8 cellular contexts compared by ENCODE assay signal in the genomic region with DNA sequence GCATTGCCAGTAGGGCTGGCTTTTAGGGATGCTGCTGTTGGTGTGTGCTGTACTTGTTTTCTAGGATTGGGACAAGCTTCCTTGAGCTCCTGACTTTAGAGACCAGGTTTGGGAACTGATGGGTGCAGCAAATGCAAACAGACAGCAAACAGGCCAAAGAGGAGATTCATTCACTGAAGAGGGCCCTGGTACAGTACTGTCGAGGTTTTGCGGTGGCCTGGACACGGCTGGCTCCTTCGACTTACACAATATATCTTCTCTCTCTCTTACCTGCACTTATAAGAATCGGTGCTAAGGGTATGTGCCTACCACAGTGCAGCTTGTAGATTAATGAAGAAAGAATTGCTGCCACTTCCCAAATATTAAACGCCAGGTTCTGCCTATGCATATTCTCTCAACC. TPM values are rescaled to one million over a fixed set of nuclear protein-coding genes. Genes with fewer than 3 reads are reported as not detected.
A peak's percentile ranks its signal among the peaks of the same experiment; 100 is the strongest.
DNase-seq lines count a peak whose midpoint lies in the region; ATAC-seq, FAIRE-seq and TF ChIP-seq lines count a peak whose summit lies in the region.

No MANE protein-coding gene starts in this region.

- H3K27me3 ChIP-seq in astrocyte (ENCODE audit: insufficient read depth, low read length) (no peaks in the 10 kb centered on the region), HepG2 (ENCODE audit: control insufficient read depth in 1 of 2, insufficient read depth in 2 of 2, low read length in 2 of 2) (no peaks in the 10 kb centered on the region; a peak in 1 of 5 replicates), suprapubic skin (no peaks in the 10 kb centered on the region)

- in situ Hi-C loops in HepG2 (cut with HindIII; ENCODE audit: extremely low pct_ligation_motif_present, low pct_unique_long_range_greater_than_20kb), result no loop called here

- H3K4me2 ChIP-seq in astrocyte (ENCODE audit: low read length) (peak overlapping the region; percentile 92), HepG2 (ENCODE audit: low read depth, low read length) (peak overlapping the region; percentile 97)

- peaks cover 51% of the 10 kb centered on the region for H3K4me1 Mint-ChIP-seq in activated CD4-positive, alpha-beta T cell treated with anti-CD3 and anti-CD28 coated beads, Interleukin-2, amount 10 ng/mL, durations not matched to agents 24 days and 14 days
- H3K4me1 Mint-ChIP-seq in astrocyte (ENCODE audit: low read depth, unreplicated experiment), result peaks cover 24% of the 10 kb centered on the region

- TF ChIP-seq CTCF in astrocyte (IDR thresholded peaks at IDR 0.05; ENCODE audit: insufficient read depth, low read depth, low read length) (no peak), HepG2 (CRISPR knock-in tag; IDR thresholded peaks at IDR 0.05) (no peak), suprapubic skin (IDR thresholded peaks at IDR 0.05) (no peak)

- POLR2A ChIA-PET in HepG2 (lab: Yijun Ruan, JAX), result interaction anchor here (0.8 to 6.8 kb wide), 11 partner anchors 10 to 279 kb away, joined by 3 to 129 read pairs (median 12); no protein-coding TSS in a partner anchor

- intact Hi-C loops in activated CD4-positive, alpha-beta T cell treated with anti-CD3 and anti-CD28 coated beads, Interleukin-2, amount 10 ng/mL, durations not matched to agents 24 days and 14 days (cut with micrococcal nuclease), result loop anchor here (2.0 to 10.0 kb wide), 4 partner anchors 45 to 155 kb away; a partner anchor contains a TSS
- intact Hi-C loops in HepG2 (cut with micrococcal nuclease; ENCODE audit: unreplicated experiment), result loop anchor here (5.0 kb wide), 2 partner anchors 40 to 50 kb away; no protein-coding TSS in a partner anchor

- CTCF ChIA-PET in HepG2 (lab: Yijun Ruan, JAX; ENCODE audit: low intra/inter-chr PET ratio, low total read pairs), result no interaction called here

- H3K79me2 ChIP-seq in astrocyte (ENCODE audit: insufficient read depth, low read length) (no peaks in the 10 kb centered on the region), HepG2 (ENCODE audit: insufficient read depth, low read length) (peaks cover 11% of the 10 kb centered on the region)

- peak overlapping the region; percentile 94 for H2AFZ ChIP-seq in astrocyte (ENCODE audit: low read depth, low read length)
- no peak overlapping the region for H2AFZ ChIP-seq in HepG2 (ENCODE audit: low read length)

- DNase-seq in activated CD4-positive, alpha-beta T cell treated with anti-CD3 and anti-CD28 coated beads, Interleukin-2, amount 10 ng/mL, durations not matched to agents 24 days and 14 days, result no peak
- DNase-seq in activated CD4-positive, alpha-beta T cell treated with anti-CD3 and anti-CD28 coated beads for 48 hours, result no peak
- DNase-seq in astrocyte (ENCODE audit: low read depth), result no peak
- no peak for DNase-seq in HepG2 (ENCODE audit: low spot score)
- DNase-seq in suprapubic skin (ENCODE audit: low spot score in 2 of 2), result no peak
- DNase-seq in iPS-NIHi11 (ENCODE audit: low spot score), result no peak
- DNase-seq in DMS53 treated with DMSO at 0.1 percent for 48 hours (lab: John Stamatoyannopoulos, UW; ENCODE audit: unreplicated experiment), result no peak

- no peaks in the 10 kb centered on the region for H4K20me1 ChIP-seq in astrocyte (ENCODE audit: insufficient read depth, low read length)
- H4K20me1 ChIP-seq in HepG2 (ENCODE audit: insufficient read depth, low read length), result no peaks in the 10 kb centered on the region

- WGBS in HepG2 (ENCODE audit: low lambda C conversion rate), result 3% methylated on average over 6 of the region's 6 CpGs
- 49% methylated on average over 6 of the region's 6 CpGs for WGBS in suprapubic skin

- H3K27me3 Mint-ChIP-seq in activated CD4-positive, alpha-beta T cell treated with anti-CD3 and anti-CD28 coated beads, Interleukin-2, amount 10 ng/mL, durations not matched to agents 24 days and 14 days, result peaks cover 5% of the 10 kb centered on the region
- no peaks in the 10 kb centered on the region for H3K27me3 Mint-ChIP-seq in astrocyte (ENCODE audit: low read depth, unreplicated experiment)

- H3K36me3 Mint-ChIP-seq in activated CD4-positive, alpha-beta T cell treated with anti-CD3 and anti-CD28 coated beads, Interleukin-2, amount 10 ng/mL, durations not matched to agents 24 days and 14 days (ENCODE audit: low read depth), result peaks cover 10% of the 10 kb centered on the region
- H3K36me3 Mint-ChIP-seq in astrocyte (ENCODE audit: low read depth, unreplicated experiment), result no peaks in the 10 kb centered on the region

- FAIRE-seq in astrocyte (lab: Jason Lieb, UNC) (no peak), HepG2 (lab: Jason Lieb, UNC) (no peak)

- no peak for TF ChIP-seq POLR2A in HepG2 (IDR thresholded peaks at IDR 0.05; ENCODE audit: insufficient read depth in 1 of 2, low read depth in 2 of 2, low read length in 2 of 2)
- no peak for TF ChIP-seq POLR2A in suprapubic skin (IDR thresholded peaks at IDR 0.05)

- TF ChIP-seq EP300 in HepG2 (IDR thresholded peaks at IDR 0.05; ENCODE audit: low read depth in 2 of 2, low read length in 2 of 2) (no peak), HepG2 (CRISPR knock-in tag; IDR thresholded peaks at IDR 0.05; ENCODE audit: borderline replicate concordance) (no peak), suprapubic skin (IDR thresholded peaks at IDR 0.05) (no peak)

- H3K4me1 ChIP-seq in astrocyte (ENCODE audit: insufficient read depth, low read length), result peaks cover 4% of the 10 kb centered on the region
- peaks cover 79% of the 10 kb centered on the region for H3K4me1 ChIP-seq in HepG2 (ENCODE audit: insufficient read depth, low read length)
- peaks cover 27% of the 10 kb centered on the region for H3K4me1 ChIP-seq in suprapubic skin

- no peak for TF ChIP-seq RAD21 in HepG2 (CRISPR knock-in tag; IDR thresholded peaks at IDR 0.05)

- H3K27ac Mint-ChIP-seq in activated CD4-positive, alpha-beta T cell treated with anti-CD3 and anti-CD28 coated beads, Interleukin-2, amount 10 ng/mL, durations not matched to agents 24 days and 14 days, result peak overlapping the region; percentile 88
- peak overlapping the region; percentile 82 for H3K27ac Mint-ChIP-seq in astrocyte (ENCODE audit: unreplicated experiment)

- H3K9me3 ChIP-seq in astrocyte (ENCODE audit: insufficient read depth, low read depth, low read length) (no peaks in the 10 kb centered on the region), HepG2 (ENCODE audit: low read length) (no peaks in the 10 kb centered on the region), suprapubic skin (no peaks in the 10 kb centered on the region)

- H3K9me3 Mint-ChIP-seq in activated CD4-positive, alpha-beta T cell treated with anti-CD3 and anti-CD28 coated beads, Interleukin-2, amount 10 ng/mL, durations not matched to agents 24 days and 14 days, result no peaks in the 10 kb centered on the region
- no peaks in the 10 kb centered on the region for H3K9me3 Mint-ChIP-seq in astrocyte (ENCODE audit: unreplicated experiment)

- no peaks in the 10 kb centered on the region for H3K36me3 ChIP-seq in astrocyte (ENCODE audit: insufficient read depth, low read length)
- no peaks in the 10 kb centered on the region for H3K36me3 ChIP-seq in HepG2 (replicated peaks in 1 of 2; ENCODE audit: control insufficient read depth in 1 of 2, insufficient read depth in 2 of 2, low read length in 2 of 2)
- no peaks in the 10 kb centered on the region for H3K36me3 ChIP-seq in suprapubic skin

- H3K9ac ChIP-seq in astrocyte (ENCODE audit: low read length), result peak overlapping the region; percentile 89
- H3K9ac ChIP-seq in HepG2 (ENCODE audit: insufficient read depth, low read depth, low read length), result peak overlapping the region; percentile 98

- no peak; the same call in 2 of the 3 replicates for ATAC-seq in HepG2
- no peak for ATAC-seq in HG03196 (IDR thresholded peaks at IDR 0.05; ENCODE audit: unreplicated experiment)

- peak overlapping the region; percentile 89 for H3K4me3 Mint-ChIP-seq in activated CD4-positive, alpha-beta T cell treated with anti-CD3 and anti-CD28 coated beads, Interleukin-2, amount 10 ng/mL, durations not matched to agents 24 days and 14 days
- H3K4me3 Mint-ChIP-seq in astrocyte (ENCODE audit: unreplicated experiment), result peak overlapping the region; percentile 86

- no TSS peak for BruUV-seq in HepG2 (replicated peaks; lab: Mats Ljungman, UMichigan)

- H3K4me3 ChIP-seq in astrocyte (ENCODE audit: insufficient read depth, low read depth, low read length) (peak overlapping the region; percentile 81), HepG2 (replicated peaks in 1 of 3; ENCODE audit: insufficient read depth in 1 of 3, low read depth in 2 of 3, low read length in 3 of 3) (peak overlapping the region; percentile 75 to 94 (median 91)), suprapubic skin (peak overlapping the region; percentile 75)

- H3K27ac ChIP-seq in astrocyte (ENCODE audit: low read depth, low read length) (no peak overlapping the region), HepG2 (ENCODE audit: extremely low read length, insufficient read depth, low read length) (peak overlapping the region; percentile 82), suprapubic skin (peak overlapping the region; percentile 71)

TF ChIP-seq in HepG2, 621 proteins besides CTCF, POLR2A, EP300 and RAD21 (continues in another document):
- no peak for TF ChIP-seq ZNF207 (IDR thresholded peaks at IDR 0.05; ENCODE audit: borderline replicate concordance)

RNA-seq across cellular contexts. Expression of a gene that starts 44.6 kb away (rescaled TPM):
- 252 and 261 TPM in 2 replicates for total RNA-seq in activated CD4-positive, alpha-beta T cell treated with anti-CD3 and anti-CD28 coated beads, Interleukin-2, amount 10 ng/mL, durations not matched to agents 24 days and 14 days
- total RNA-seq in astrocyte, result 317 and 328 TPM in 2 replicates
- 210 and 280 TPM in 2 replicates for total RNA-seq in HepG2 (2016; rRNA removed; fragmentation: Illumina TruSeq; extraction: Trizol)
- 60.3 and 83.4 TPM in 2 replicates for total RNA-seq in HepG2 (2016; cell fraction: cytosol; rRNA removed; fragmentation: Illumina TruSeq; extraction: Trizol; ENCODE audit: low read depth)
- 183 and 291 TPM in 2 replicates for total RNA-seq in HepG2 (2016; cell fraction: insoluble cytoplasmic fraction; rRNA removed; fragmentation: Illumina TruSeq; extraction: Trizol)
- total RNA-seq in HepG2 (2016; cell fraction: membrane; rRNA removed; fragmentation: Illumina TruSeq; extraction: Trizol), result 133 and 176 TPM in 2 replicates
- 383 and 432 TPM in 2 replicates for total RNA-seq in HepG2 (2016; cell fraction: nucleus; rRNA removed; fragmentation: Illumina TruSeq; extraction: Trizol)
- polyA plus RNA-seq in HepG2 (2011; rRNA removed), result 627 and 705 TPM in 2 replicates
- 735 and 774 TPM in 2 replicates for polyA plus RNA-seq in HepG2 (2011; cell fraction: cytosol; rRNA removed)
- 313 and 327 TPM in 2 replicates for polyA plus RNA-seq in HepG2 (2011; cell fraction: nucleus; rRNA removed)
- 467 and 657 TPM in 2 replicates for polyA plus RNA-seq in HepG2 (2012)
- polyA plus RNA-seq in HepG2 (2016; cell fraction: cytosol; fragmentation: Illumina TruSeq; extraction: Trizol; ENCODE audit: low read depth), result 69.6 and 84.9 TPM in 2 replicates
- polyA plus RNA-seq in HepG2 (2016; cell fraction: insoluble cytoplasmic fraction; fragmentation: Illumina TruSeq; extraction: Trizol; ENCODE audit: low read depth), result 219 and 228 TPM in 2 replicates
- 106 and 149 TPM in 2 replicates for polyA plus RNA-seq in HepG2 (2016; cell fraction: membrane; fragmentation: Illumina TruSeq; extraction: Trizol; ENCODE audit: low read depth)
- 515 and 526 TPM in 2 replicates for polyA plus RNA-seq in HepG2 (2016; cell fraction: nucleus; fragmentation: Illumina TruSeq; extraction: Trizol; ENCODE audit: insufficient read depth, low read depth)
- 367 and 928 TPM in 2 replicates for polyA minus RNA-seq in HepG2 (2011; rRNA and poly(A)+ RNA removed; ENCODE audit: low replicate concordance)
- polyA minus RNA-seq in HepG2 (2011; cell fraction: cytosol; rRNA and poly(A)+ RNA removed), result 438 and 487 TPM in 2 replicates
- polyA minus RNA-seq in HepG2 (2011; cell fraction: nucleus; rRNA and poly(A)+ RNA removed), result 356 and 442 TPM in 2 replicates
- 100 to 1,000 TPM; 556 to 703 (median 561) TPM for total RNA-seq in suprapubic skin
